ENCODE assay signal across 15 cellular contexts in the genomic region with DNA sequence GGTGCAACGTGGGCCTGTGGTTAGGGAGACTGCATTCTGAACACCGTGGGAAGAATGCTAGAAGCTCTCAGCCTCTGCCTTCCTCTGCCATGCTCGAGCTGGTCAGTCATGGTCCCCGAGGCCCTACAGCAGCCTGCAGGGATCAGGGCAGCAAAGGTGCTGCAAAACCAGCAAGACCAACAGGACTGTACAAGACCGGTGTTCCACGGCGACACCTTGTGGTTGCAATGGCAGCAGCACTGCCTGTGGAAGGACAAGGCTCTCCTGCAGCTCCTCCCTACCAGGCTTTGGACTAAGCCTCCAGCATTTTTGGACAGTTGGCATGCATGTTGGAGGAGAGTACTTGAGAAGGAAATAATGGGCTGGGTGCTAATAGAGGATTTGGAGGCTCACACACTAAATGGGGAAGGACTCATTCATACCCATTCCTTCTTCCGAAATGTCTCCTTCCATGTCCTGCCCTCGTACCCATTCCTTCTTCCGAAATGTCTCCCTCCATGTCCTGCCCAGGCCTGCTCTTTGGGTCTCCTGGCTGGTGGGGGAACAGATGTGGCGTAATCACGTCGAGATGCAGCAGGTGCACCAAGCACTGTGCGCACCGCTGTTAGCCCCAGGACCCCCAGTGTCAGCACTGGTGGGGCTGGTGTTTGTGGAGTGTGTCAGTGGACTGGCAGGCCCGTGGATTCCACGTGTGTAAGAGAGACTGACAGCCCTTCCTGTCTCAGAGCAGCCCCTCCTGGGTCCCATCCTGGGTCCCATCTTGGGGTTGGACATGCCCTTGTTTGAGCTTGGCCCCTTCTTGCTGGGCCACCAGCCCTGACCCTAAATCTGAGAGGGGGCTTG. TPM values are rescaled to one million over a fixed set of nuclear protein-coding genes. Genes with fewer than 3 reads are reported as not detected.
DNase-seq lines count a peak whose midpoint lies in the region; ATAC-seq and TF ChIP-seq lines count a peak whose summit lies in the region.
"Had no signal": no experiment of that assay in that cellular context is flagged by ENCODE, and none has a peak within 500 bp of the region (broad histone marks: within the 10 kb centered on the region; RNA-seq: fewer than 3 reads in every experiment).

No MANE protein-coding gene starts in this region.

- no peak overlapping the region for H3K27ac ChIP-seq in naive thymus-derived CD4-positive, alpha-beta T cell (ENCODE audit: low read depth, low read length)
- H3K27ac ChIP-seq: gastrocnemius medialis, vagina had no signal

- CTCF ChIA-PET in activated CD8-positive, alpha-beta memory T cell treated with anti-CD3 and anti-CD28 coated beads, Interleukin-2, amount 10 ng/mL, durations not matched to agents 7 days and 5 days (lab: Charles Lee) = interaction anchor here (1.3 kb wide), 1 partner anchor 649 kb away, joined by 3 read pairs; no protein-coding TSS in a partner anchor
- CTCF ChIA-PET in activated CD8-positive, alpha-beta T cell treated with anti-CD3 and anti-CD28 coated beads for 36 hours (lab: Charles Lee) = interaction anchor here (1.3 kb wide), 1 partner anchor 16 kb away, joined by 4 read pairs; no protein-coding TSS in a partner anchor
- CTCF ChIA-PET in naive thymus-derived CD4-positive, alpha-beta T cell (lab: Charles Lee) = no interaction called here

- no peak overlapping the region for H3K27ac Mint-ChIP-seq in activated CD8-positive, alpha-beta memory T cell treated with anti-CD3 and anti-CD28 coated beads, Interleukin-2, amount 10 ng/mL, durations not matched to agents 7 days and 5 days
- no peak overlapping the region for H3K27ac Mint-ChIP-seq in activated CD8-positive, alpha-beta T cell treated with anti-CD3 and anti-CD28 coated beads for 36 hours
- no peak overlapping the region for H3K27ac Mint-ChIP-seq in neural crest cell (ENCODE audit: unreplicated experiment)
- H3K27ac Mint-ChIP-seq in naive thymus-derived CD4-positive, alpha-beta T cell = no peak overlapping the region

- no peaks in the 10 kb centered on the region for H3K27me3 ChIP-seq in H7 (ENCODE audit: control insufficient read depth, insufficient read depth, low read length)
- no peaks in the 10 kb centered on the region for H3K27me3 ChIP-seq in naive thymus-derived CD4-positive, alpha-beta T cell (ENCODE audit: control insufficient read depth in 2 of 2, insufficient read depth in 2 of 2, low read length in 2 of 2)
- H3K27me3 ChIP-seq: vagina had no signal

- intact Hi-C loops in activated CD8-positive, alpha-beta T cell treated with anti-CD3 and anti-CD28 coated beads for 36 hours (cut with micrococcal nuclease) = no loop called here
- intact Hi-C loops in naive thymus-derived CD4-positive, alpha-beta T cell (cut with micrococcal nuclease) = loop anchor here in 1 of 2 donors (5.0 kb wide), 1 partner anchor 1088 kb away; no protein-coding TSS in a partner anchor

- no peak overlapping the region for H3K4me3 ChIP-seq in H7 (ENCODE audit: insufficient read depth, low read depth, low read length)
- no peak overlapping the region for H3K4me3 ChIP-seq in naive thymus-derived CD4-positive, alpha-beta T cell (ENCODE audit: low read length)
- H3K4me3 ChIP-seq: gastrocnemius medialis, vagina had no signal

- POLR2A ChIA-PET in activated CD8-positive, alpha-beta T cell treated with anti-CD3 and anti-CD28 coated beads for 36 hours (lab: Charles Lee) = no interaction called here
- POLR2A ChIA-PET in naive thymus-derived CD4-positive, alpha-beta T cell (lab: Charles Lee) = no interaction called here

- H3K4me3 Mint-ChIP-seq in activated CD8-positive, alpha-beta memory T cell treated with anti-CD3 and anti-CD28 coated beads, Interleukin-2, amount 10 ng/mL, durations not matched to agents 7 days and 5 days = no peak overlapping the region
- H3K4me3 Mint-ChIP-seq in activated CD8-positive, alpha-beta T cell treated with anti-CD3 and anti-CD28 coated beads for 36 hours = no peak overlapping the region
- H3K4me3 Mint-ChIP-seq in neural crest cell = no peak overlapping the region
- H3K4me3 Mint-ChIP-seq in naive thymus-derived CD4-positive, alpha-beta T cell = no peak overlapping the region

- peak; percentile 16 for TF ChIP-seq CTCF in activated CD8-positive, alpha-beta T cell treated with anti-CD3 and anti-CD28 coated beads for 36 hours (IDR thresholded peaks at IDR 0.05)
- peak; percentile 37 for TF ChIP-seq CTCF in neural crest cell (conservative IDR thresholded peaks at IDR 0.05)

- no peak for ATAC-seq in activated CD8-positive, alpha-beta memory T cell treated with anti-CD3 and anti-CD28 coated beads, Interleukin-2, amount 10 ng/mL, durations not matched to agents 7 days and 5 days
- ATAC-seq in activated CD8-positive, alpha-beta T cell treated with anti-CD3 and anti-CD28 coated beads for 36 hours = no peak
- ATAC-seq in left lobe of liver = no peak
- ATAC-seq in naive thymus-derived CD4-positive, alpha-beta T cell = no peak
- ATAC-seq: gastrocnemius medialis had no signal

- peak; percentile 12 for DNase-seq in activated CD8-positive, alpha-beta memory T cell treated with anti-CD3 and anti-CD28 coated beads, Interleukin-2, amount 50 U/mL, for 4 hours
- no peak for DNase-seq in activated CD8-positive, alpha-beta memory T cell treated with anti-CD3 and anti-CD28 coated beads, Interleukin-2, amount 10 ng/mL, durations not matched to agents 7 days and 5 days
- peak; percentile 64 for DNase-seq in H7
- peak; percentile 39 for DNase-seq in activated CD8-positive, alpha-beta T cell treated with anti-CD3 and anti-CD28 coated beads for 36 hours
- DNase-seq in neural crest cell (ENCODE audit: low read depth, low spot score) = no peak
- no peak for DNase-seq in left lobe of liver (ENCODE audit: low spot score)
- no peak for DNase-seq in naive thymus-derived CD4-positive, alpha-beta T cell
- no peak for DNase-seq in GF-D8 (lab: John Stamatoyannopoulos, UW)
- DNase-seq: cerebellar nuclear complex, gastrocnemius medialis, HCEC 1CT, MV-4-11 had no signal

- H3K36me3 ChIP-seq in H7 (replicated peaks; ENCODE audit: control insufficient read depth, insufficient read depth, low read length) = no peaks in the 10 kb centered on the region
- H3K36me3 ChIP-seq in naive thymus-derived CD4-positive, alpha-beta T cell (ENCODE audit: control insufficient read depth in 2 of 3, insufficient read depth in 3 of 3, low read length in 3 of 3) = no peaks in the 10 kb centered on the region
- H3K36me3 ChIP-seq: gastrocnemius medialis, vagina had no signal

- no peaks in the 10 kb centered on the region for H3K4me1 ChIP-seq in naive thymus-derived CD4-positive, alpha-beta T cell (ENCODE audit: control insufficient read depth in 2 of 2, insufficient read depth in 2 of 2, low read length in 2 of 2)
- H3K4me1 ChIP-seq: gastrocnemius medialis, vagina had no signal

- H3K9me3 ChIP-seq in naive thymus-derived CD4-positive, alpha-beta T cell (ENCODE audit: control insufficient read depth in 2 of 3, low read length in 3 of 3) = peaks cover 0 to 11% (median 0%) of the 10 kb centered on the region in 3 experiments
- H3K9me3 ChIP-seq: gastrocnemius medialis had no signal

- no peaks in the 10 kb centered on the region for H3K4me1 Mint-ChIP-seq in activated CD8-positive, alpha-beta memory T cell treated with anti-CD3 and anti-CD28 coated beads, Interleukin-2, amount 10 ng/mL, durations not matched to agents 7 days and 5 days
- H3K4me1 Mint-ChIP-seq in activated CD8-positive, alpha-beta T cell treated with anti-CD3 and anti-CD28 coated beads for 36 hours (ENCODE audit: low read depth) = no peaks in the 10 kb centered on the region
- H3K4me1 Mint-ChIP-seq in neural crest cell = peaks cover 26% of the 10 kb centered on the region
- peaks cover 0 to 4% (median 0%) of the 10 kb centered on the region in 7 donors for H3K4me1 Mint-ChIP-seq in naive thymus-derived CD4-positive, alpha-beta T cell

- H3K36me3 Mint-ChIP-seq in activated CD8-positive, alpha-beta memory T cell treated with anti-CD3 and anti-CD28 coated beads, Interleukin-2, amount 10 ng/mL, durations not matched to agents 7 days and 5 days = no peaks in the 10 kb centered on the region
- no peaks in the 10 kb centered on the region for H3K36me3 Mint-ChIP-seq in activated CD8-positive, alpha-beta T cell treated with anti-CD3 and anti-CD28 coated beads for 36 hours (ENCODE audit: low read depth)
- H3K36me3 Mint-ChIP-seq in neural crest cell (ENCODE audit: low read depth) = peaks cover 3% of the 10 kb centered on the region
- peaks cover 0 to 10% (median 0%) of the 10 kb centered on the region in 5 donors for H3K36me3 Mint-ChIP-seq in naive thymus-derived CD4-positive, alpha-beta T cell

- no peaks in the 10 kb centered on the region for H3K27me3 Mint-ChIP-seq in activated CD8-positive, alpha-beta memory T cell treated with anti-CD3 and anti-CD28 coated beads, Interleukin-2, amount 10 ng/mL, durations not matched to agents 7 days and 5 days
- H3K27me3 Mint-ChIP-seq in activated CD8-positive, alpha-beta T cell treated with anti-CD3 and anti-CD28 coated beads for 36 hours = no peaks in the 10 kb centered on the region
- peaks cover 2% of the 10 kb centered on the region for H3K27me3 Mint-ChIP-seq in neural crest cell (ENCODE audit: low read depth)
- peaks cover 0 to 7% (median 0%) of the 10 kb centered on the region in 5 donors for H3K27me3 Mint-ChIP-seq in naive thymus-derived CD4-positive, alpha-beta T cell

- H3K9me3 Mint-ChIP-seq in activated CD8-positive, alpha-beta memory T cell treated with anti-CD3 and anti-CD28 coated beads, Interleukin-2, amount 10 ng/mL, durations not matched to agents 7 days and 5 days (ENCODE audit: low read depth) = peaks cover 15% of the 10 kb centered on the region
- H3K9me3 Mint-ChIP-seq in activated CD8-positive, alpha-beta T cell treated with anti-CD3 and anti-CD28 coated beads for 36 hours = peaks cover 9% of the 10 kb centered on the region
- H3K9me3 Mint-ChIP-seq in neural crest cell = peaks cover 9% of the 10 kb centered on the region
- H3K9me3 Mint-ChIP-seq in naive thymus-derived CD4-positive, alpha-beta T cell = peaks cover 4 to 19% (median 10%) of the 10 kb centered on the region in 11 donors

RNA-seq across cellular contexts. Expression of gene MYT1, which starts 18.6 kb away (rescaled TPM):
- total RNA-seq in activated CD8-positive, alpha-beta memory T cell treated with anti-CD3 and anti-CD28 coated beads, Interleukin-2, amount 10 ng/mL, durations not matched to agents 7 days and 5 days = not detected
- total RNA-seq in H7 (2014; rRNA removed; shearing (Covaris generic)) = 0.69 and 2.1 TPM in 2 replicates
- not detected for total RNA-seq in activated CD8-positive, alpha-beta T cell treated with anti-CD3 and anti-CD28 coated beads for 36 hours
- total RNA-seq in neural crest cell (4.0 and 4.3 TPM in 2 replicates), left lobe of liver (not detected)
- total RNA-seq in naive thymus-derived CD4-positive, alpha-beta T cell = not detected
- polyA plus RNA-seq in naive thymus-derived CD4-positive, alpha-beta T cell = not detected
- total RNA-seq: gastrocnemius medialis; pulmonary artery endothelial cell; T-helper 1 cell treated with Interleukin-12 subunit alpha and Interleukin-12 subunit beta and Interleukin-4 antibody, amounts not matched to agents 30 ng/mL and 1 ng/mL, for 36 hours; vagina had no signal

RNA-seq across cellular contexts. Expression of gene NPBWR2, which starts 38.3 kb away (rescaled TPM):
- total RNA-seq in activated CD8-positive, alpha-beta memory T cell treated with anti-CD3 and anti-CD28 coated beads, Interleukin-2, amount 10 ng/mL, durations not matched to agents 7 days and 5 days = not detected
- total RNA-seq in H7 (2014; rRNA removed; shearing (Covaris generic)) = not detected in 2 replicates
- not detected for total RNA-seq in activated CD8-positive, alpha-beta T cell treated with anti-CD3 and anti-CD28 coated beads for 36 hours
- total RNA-seq in neural crest cell (not detected in 2 replicates), left lobe of liver (not detected)
- total RNA-seq in naive thymus-derived CD4-positive, alpha-beta T cell = not detected
- not detected for polyA plus RNA-seq in naive thymus-derived CD4-positive, alpha-beta T cell
- total RNA-seq: gastrocnemius medialis; pulmonary artery endothelial cell; T-helper 1 cell treated with Interleukin-12 subunit alpha and Interleukin-12 subunit beta and Interleukin-4 antibody, amounts not matched to agents 30 ng/mL and 1 ng/mL, for 36 hours; vagina had no signal

Comparison
In these comparisons a context has a peak if more than half of its experiments do, and no peak if none do; other contexts are left out.
1. DNase-seq: peak in activated CD8-positive, alpha-beta memory T cell treated with anti-CD3 and anti-CD28 coated beads, Interleukin-2, amount 50 U/mL, for 4 hours (single experiment), H7 (single experiment) and activated CD8-positive, alpha-beta T cell treated with anti-CD3 and anti-CD28 coated beads for 36 hours (single experiment); none in activated CD8-positive, alpha-beta memory T cell treated with anti-CD3 and anti-CD28 coated beads, Interleukin-2, amount 10 ng/mL, durations not matched to agents 7 days and 5 days (single experiment), neural crest cell (single experiment), left lobe of liver (single experiment), naive thymus-derived CD4-positive, alpha-beta T cell (0 of 9) and GF-D8 (single experiment).